Comparison of ENCODE assay signal across 23 cellular contexts in the genomic region with DNA sequence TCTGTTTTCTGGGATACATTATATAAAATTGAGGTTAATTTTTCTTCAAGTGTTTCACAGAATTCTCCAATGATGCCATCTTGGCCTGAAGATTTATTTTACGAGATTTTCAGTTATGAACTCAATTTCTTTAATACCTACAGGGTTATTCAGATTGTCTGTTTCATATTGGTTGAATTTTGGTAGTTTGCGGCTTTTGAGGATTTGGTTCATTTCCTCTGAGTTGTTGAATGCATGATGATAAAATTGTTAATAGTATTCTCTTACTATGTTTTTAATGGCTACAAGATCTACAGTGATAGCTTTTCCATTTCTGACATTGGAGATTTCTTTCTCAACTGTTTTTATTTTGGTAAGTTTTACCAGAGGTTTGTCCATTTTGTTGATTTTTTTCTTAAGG.
"Had no signal": no experiment of that assay in that cellular context is flagged by ENCODE, and none has a peak within 500 bp of the region (broad histone marks: within the 10 kb centered on the region; RNA-seq: fewer than 3 reads in every experiment).

No MANE protein-coding gene starts in this region.

- H3K4me1 Mint-ChIP-seq: stimulated activated effector memory CD8-positive, alpha-beta T cell treated with anti-CD3 and anti-CD28 coated beads, Interleukin-12 subunit alpha, Interleukin-12 subunit beta, amount 100 ng/mL, for 72 hours; stimulated activated memory B cell treated with anti-CD40 and anti-IgM and Interleukin-4, amounts not matched to agents 10 μg/mL and 1 μg/mL and 100 μg/mL, for 72 hours; stimulated activated naive B cell treated with anti-CD40 and anti-IgM and Interleukin-4, amounts not matched to agents 10 μg/mL and 1 μg/mL and 100 μg/mL, for 72 hours; stimulated activated naive CD8-positive, alpha-beta T cell treated with anti-CD3 and anti-CD28 coated beads, Interleukin-15, amount 100 ng/mL, for 72 hours had no signal

- H3K36me3 Mint-ChIP-seq: stimulated activated effector memory CD8-positive, alpha-beta T cell treated with anti-CD3 and anti-CD28 coated beads, Interleukin-12 subunit alpha, Interleukin-12 subunit beta, amount 100 ng/mL, for 72 hours; stimulated activated memory B cell treated with anti-CD40 and anti-IgM and Interleukin-4, amounts not matched to agents 10 μg/mL and 1 μg/mL and 100 μg/mL, for 72 hours; stimulated activated naive B cell treated with anti-CD40 and anti-IgM and Interleukin-4, amounts not matched to agents 10 μg/mL and 1 μg/mL and 100 μg/mL, for 72 hours had no signal

- H3K27ac Mint-ChIP-seq: stimulated activated effector memory CD8-positive, alpha-beta T cell treated with anti-CD3 and anti-CD28 coated beads, Interleukin-12 subunit alpha, Interleukin-12 subunit beta, amount 100 ng/mL, for 72 hours; stimulated activated memory B cell treated with anti-CD40 and anti-IgM and Interleukin-4, amounts not matched to agents 10 μg/mL and 1 μg/mL and 100 μg/mL, for 72 hours; stimulated activated naive B cell treated with anti-CD40 and anti-IgM and Interleukin-4, amounts not matched to agents 10 μg/mL and 1 μg/mL and 100 μg/mL, for 72 hours; stimulated activated naive CD8-positive, alpha-beta T cell treated with anti-CD3 and anti-CD28 coated beads, Interleukin-15, amount 100 ng/mL, for 72 hours; type B pancreatic cell had no signal

- H3K27me3 Mint-ChIP-seq: stimulated activated memory B cell treated with anti-CD40 and anti-IgM and Interleukin-4, amounts not matched to agents 10 μg/mL and 1 μg/mL and 100 μg/mL, for 72 hours; stimulated activated naive B cell treated with anti-CD40 and anti-IgM and Interleukin-4, amounts not matched to agents 10 μg/mL and 1 μg/mL and 100 μg/mL, for 72 hours; stimulated activated naive CD8-positive, alpha-beta T cell treated with anti-CD3 and anti-CD28 coated beads, Interleukin-15, amount 100 ng/mL, for 72 hours; type B pancreatic cell had no signal

- H3K4me3 Mint-ChIP-seq: stimulated activated effector memory CD8-positive, alpha-beta T cell treated with anti-CD3 and anti-CD28 coated beads, Interleukin-12 subunit alpha, Interleukin-12 subunit beta, amount 100 ng/mL, for 72 hours; stimulated activated memory B cell treated with anti-CD40 and anti-IgM and Interleukin-4, amounts not matched to agents 10 μg/mL and 1 μg/mL and 100 μg/mL, for 72 hours; stimulated activated naive B cell treated with anti-CD40 and anti-IgM and Interleukin-4, amounts not matched to agents 10 μg/mL and 1 μg/mL and 100 μg/mL, for 72 hours; stimulated activated naive CD8-positive, alpha-beta T cell treated with anti-CD3 and anti-CD28 coated beads, Interleukin-15, amount 100 ng/mL, for 72 hours; type B pancreatic cell had no signal

- DNase-seq: stimulated activated CD4-positive, alpha-beta T cell treated with anti-CD3 and anti-CD28 coated beads, Interleukin-2, amount 100 ng/mL, for 24 hours; stimulated activated CD4-positive, alpha-beta T cell treated with anti-CD3 and anti-CD28 coated beads, Interleukin-2, amount 100 ng/mL, for 48 hours; stimulated activated CD4-positive, alpha-beta T cell treated with anti-CD3 and anti-CD28 coated beads, Interleukin-4, amount 100 ng/mL, for 1 hour; stimulated activated CD4-positive, alpha-beta T cell treated with anti-CD3 and anti-CD28 coated beads, Interleukin-4, amount 100 ng/mL, for 24 hours; stimulated activated CD4-positive, alpha-beta T cell treated with anti-CD3 and anti-CD28 coated beads, Interleukin-4, amount 100 ng/mL, for 4 hours; stimulated activated CD8-positive, alpha-beta memory T cell treated with anti-CD3 and anti-CD28 coated beads, Interleukin-4, amount 100 ng/mL, for 48 hours; stimulated activated naive B cell treated with anti-CD40 and anti-IgM and Interleukin-4, amounts not matched to agents 10 μg/mL and 1 μg/mL and 100 μg/mL, for 72 hours; stimulated activated naive CD4-positive, alpha-beta T cell; stimulated activated naive CD4-positive, alpha-beta T cell treated with Interleukin-2 at 50 U/mL for 16 hours; stimulated activated naive CD8-positive, alpha-beta T cell treated with anti-CD3 and anti-CD28 coated beads, Interleukin-15, amount 100 ng/mL, for 72 hours; stomach; substantia nigra; testis; thyroid gland; tibial artery; transverse colon; trophoblast cell; upper lobe of left lung; upper lobe of right lung; uterus had no signal

- H3K9me3 Mint-ChIP-seq: type B pancreatic cell had no signal

- ATAC-seq: stimulated activated effector memory CD8-positive, alpha-beta T cell treated with anti-CD3 and anti-CD28 coated beads, Interleukin-12 subunit alpha, Interleukin-12 subunit beta, amount 100 ng/mL, for 72 hours; stimulated activated memory B cell treated with anti-CD40 and anti-IgM and Interleukin-4, amounts not matched to agents 10 μg/mL and 1 μg/mL and 100 μg/mL, for 72 hours; stimulated activated naive B cell treated with anti-CD40 and anti-IgM and Interleukin-4, amounts not matched to agents 10 μg/mL and 1 μg/mL and 100 μg/mL, for 72 hours; stimulated activated naive CD8-positive, alpha-beta T cell treated with anti-CD3 and anti-CD28 coated beads, Interleukin-15, amount 100 ng/mL, for 72 hours; upper lobe of right lung had no signal
